ENCODE assay signal across 1 cellular context in the genomic region with DNA sequence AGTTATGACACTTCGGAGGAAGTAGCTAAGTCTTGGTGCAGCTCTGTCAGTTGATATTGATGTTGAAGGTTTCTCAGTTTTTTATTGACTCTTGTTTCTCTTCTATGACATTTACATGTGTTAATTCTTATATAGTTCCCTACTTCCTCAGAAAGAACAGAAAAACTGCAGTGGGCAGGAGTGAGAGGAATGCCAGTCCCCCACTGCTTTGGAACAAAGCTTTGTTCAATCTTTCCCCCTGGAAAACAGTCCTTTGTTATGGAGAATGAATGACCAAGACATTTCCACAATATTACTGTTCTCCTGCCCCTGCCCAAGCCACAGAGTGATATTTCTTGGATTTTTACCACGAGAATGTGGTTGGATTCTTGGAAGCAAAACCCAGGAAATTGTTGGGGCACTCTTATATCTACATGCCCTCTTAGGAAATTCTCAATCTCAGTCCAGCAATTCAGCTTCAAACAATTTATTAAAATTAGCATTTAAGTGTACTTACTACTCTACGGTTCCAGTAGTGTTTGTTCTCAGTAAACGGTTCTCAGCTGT.
A peak's percentile ranks its signal among the peaks of the same experiment; 100 is the strongest.
TF ChIP-seq lines count a peak whose summit lies in the region.

No MANE protein-coding gene starts in this region.

TF ChIP-seq in H1, 55 proteins besides CTCF, POLR2A, EP300 and RAD21:
- no peak for TF ChIP-seq SRF (IDR thresholded peaks at IDR 0.05; ENCODE audit: low read depth, low read length)
- 0 out of 4 replicates have a peak, but pooled peaks of 1 of the 2 experiments have one; percentile 22 for TF ChIP-seq HDAC2 (IDR thresholded peaks at IDR 0.05; ENCODE audit: borderline replicate concordance in 1 of 2, low read depth in 2 of 2, low read length in 2 of 2)
- 0 out of 2 replicates have a peak, but pooled peaks have one; percentile 20 for TF ChIP-seq TEAD4 (IDR thresholded peaks at IDR 0.05; ENCODE audit: low read depth, low read length)
- TF ChIP-seq TAF1 (IDR thresholded peaks at IDR 0.05; ENCODE audit: low read depth, low read length) = no peak
- 0 out of 2 replicates have a peak, but pooled peaks have one; percentile 30 for TF ChIP-seq SP1 (IDR thresholded peaks at IDR 0.05; ENCODE audit: low read depth, low read length)
